ENCODE assay signal across 1 cellular context in genomic region chr1:111507411-111508201, GRCh38.
TF ChIP-seq lines count a peak whose summit lies in the region.

No MANE protein-coding gene starts in this region.

TF ChIP-seq in K562, 482 proteins besides CTCF, POLR2A, EP300 and RAD21 (continued from another document and continues in another):
- TF ChIP-seq ID3 (CRISPR knock-in tag; IDR thresholded peaks at IDR 0.05) = no peak
- peak; percentile 86 for TF ChIP-seq ID3 (tag; IDR thresholded peaks at IDR 0.05)
- TF ChIP-seq BACH1 (tag; IDR thresholded peaks at IDR 0.05) = peak; percentile 40; the same call in 1 of the 2 replicates
- TF ChIP-seq GATAD2A (IDR thresholded peaks at IDR 0.05) = no peak
- TF ChIP-seq SIN3A (IDR thresholded peaks at IDR 0.05; ENCODE audit: borderline replicate concordance in 2 of 2, control insufficient read depth in 1 of 2, low read depth in 2 of 2, low read length in 2 of 2) = 0 out of 4 replicates have a peak, but pooled peaks of 1 of the 2 experiments have one; percentile 26
- TF ChIP-seq ZNF449 (CRISPR knock-in tag; IDR thresholded peaks at IDR 0.05) = no peak
- TF ChIP-seq NCOR1 (IDR thresholded peaks at IDR 0.05) = peak; percentile 11; the same call in 1 of the 2 replicates
- no peak for TF ChIP-seq PTBP1 (IDR thresholded peaks at IDR 0.05; ENCODE audit: low read depth, low read length)
- TF ChIP-seq THRA (IDR thresholded peaks at IDR 0.05) = no peak
- peak; percentile 22; the same call in 1 of the 2 replicates for TF ChIP-seq SMARCA5 (IDR thresholded peaks at IDR 0.05)
- peak; percentile 65 for TF ChIP-seq PHF20 (IDR thresholded peaks at IDR 0.05; ENCODE audit: partially characterized antibody)
- TF ChIP-seq ZNF592 (IDR thresholded peaks at IDR 0.05) = peak; percentile 88
- TF ChIP-seq HBP1 (CRISPR knock-in tag; IDR thresholded peaks at IDR 0.05) = no peak
- TF ChIP-seq ZBTB26 (CRISPR knock-in tag; IDR thresholded peaks at IDR 0.05) = no peak
- no peak for TF ChIP-seq ARID2 (IDR thresholded peaks at IDR 0.05)
- peak; percentile 79 for TF ChIP-seq RB1 (IDR thresholded peaks at IDR 0.05; ENCODE audit: low read depth)
- 0 out of 2 replicates have a peak, but pooled peaks have one; percentile 18 for TF ChIP-seq ZNF41 (CRISPR knock-in tag; conservative IDR thresholded peaks at IDR 0.05)
- TF ChIP-seq CREM (IDR thresholded peaks at IDR 0.05; ENCODE audit: low read depth) = no peak
- no peak for TF ChIP-seq HOMEZ (CRISPR knock-in tag; IDR thresholded peaks at IDR 0.05)
- TF ChIP-seq HMG20B (CRISPR knock-in tag; IDR thresholded peaks at IDR 0.05) = no peak
- no peak for TF ChIP-seq NCOA4 (IDR thresholded peaks at IDR 0.05; ENCODE audit: partially characterized antibody)
- TF ChIP-seq ZBTB43 (CRISPR knock-in tag; IDR thresholded peaks at IDR 0.05) = 0 out of 2 replicates have a peak, but pooled peaks have one; percentile 31
- peak in 1 of 2 experiments; percentile 81 for TF ChIP-seq MAZ (CRISPR knock-in tag; conservative IDR thresholded peaks at IDR 0.05 in 1 of 2, IDR thresholded peaks at IDR 0.05 in 1 of 2)
- TF ChIP-seq MXI1 (IDR thresholded peaks at IDR 0.05; ENCODE audit: low read depth, low read length) = no peak
- no peak for TF ChIP-seq KAT2B (IDR thresholded peaks at IDR 0.05; ENCODE audit: low read depth, low read length)
- TF ChIP-seq MAFK (IDR thresholded peaks at IDR 0.05; ENCODE audit: low read length) = peak; percentile 8; the same call in 1 of the 2 replicates
- TF ChIP-seq MEF2A (IDR thresholded peaks at IDR 0.05; ENCODE audit: control insufficient read depth, low read depth, low read length) = no peak
- no peak for TF ChIP-seq PRPF4 (IDR thresholded peaks at IDR 0.05; ENCODE audit: insufficient read depth, low read depth, low read length, poor library complexity, severe bottlenecking)
- peak; percentile 69; the same call in 1 of the 2 replicates for TF ChIP-seq ETS1 (conservative IDR thresholded peaks at IDR 0.05; ENCODE audit: control insufficient read depth, low read depth, low read length)
- TF ChIP-seq CHD2 (IDR thresholded peaks at IDR 0.05; ENCODE audit: low read depth, low read length) = peak; percentile 31; the same call in 1 of the 2 replicates
- no peak for TF ChIP-seq ILK (tag; IDR thresholded peaks at IDR 0.05; ENCODE audit: borderline replicate concordance, low read depth)
- TF ChIP-seq ZFP30 (CRISPR knock-in tag; IDR thresholded peaks at IDR 0.05; ENCODE audit: borderline replicate concordance) = no peak
- no peak for TF ChIP-seq SUPT5H (IDR thresholded peaks at IDR 0.05)
- TF ChIP-seq RFX7 (CRISPR knock-in tag; IDR thresholded peaks at IDR 0.05) = no peak
- TF ChIP-seq JUNB (CRISPR knock-in tag; conservative IDR thresholded peaks at IDR 0.05) = no peak
- no peak for TF ChIP-seq HES1 (IDR thresholded peaks at IDR 0.05; ENCODE audit: low read depth)
- peak in 1 of 2 experiments; percentile 63; a peak in 2 of 4 replicates for TF ChIP-seq ZNF639 (CRISPR knock-in tag; conservative IDR thresholded peaks at IDR 0.05 in 1 of 2, IDR thresholded peaks at IDR 0.05 in 1 of 2)
- TF ChIP-seq SAP30 (IDR thresholded peaks at IDR 0.05; ENCODE audit: borderline replicate concordance, insufficient read depth, low read depth, low read length, poor library complexity, severe bottlenecking) = no peak
- no peak for TF ChIP-seq MCM5 (IDR thresholded peaks at IDR 0.05; ENCODE audit: low read depth)
- no peak for TF ChIP-seq CC2D1A (IDR thresholded peaks at IDR 0.05)
- TF ChIP-seq ATF4 (CRISPR knock-in tag; IDR thresholded peaks at IDR 0.05) = peak; percentile 52; the same call in 1 of the 2 replicates
- no peak for TF ChIP-seq ZNF436 (CRISPR knock-in tag; IDR thresholded peaks at IDR 0.05)
- no peak for TF ChIP-seq SRSF3 (IDR thresholded peaks at IDR 0.05; ENCODE audit: insufficient read depth, low read length)
- TF ChIP-seq ARID1B (IDR thresholded peaks at IDR 0.05) = peak; percentile 35; the same call in 1 of the 2 replicates
- 0 out of 2 replicates have a peak, but pooled peaks have one; percentile 72 for TF ChIP-seq ZKSCAN1 (IDR thresholded peaks at IDR 0.05; ENCODE audit: low read depth, low read length)
- peak; percentile 94; the same call in 1 of the 2 replicates for TF ChIP-seq KAT7 (CRISPR knock-in tag; IDR thresholded peaks at IDR 0.05; ENCODE audit: borderline replicate concordance)
- TF ChIP-seq MYC (IDR thresholded peaks at IDR 0.05; ENCODE audit: low read depth, low read length) = peak; percentile 63; the same call in 1 of the 2 replicates
- TF ChIP-seq MYC (CRISPR knock-in tag; IDR thresholded peaks at IDR 0.05; ENCODE audit: borderline replicate concordance, low read depth) = no peak
- TF ChIP-seq ZNF551 (CRISPR knock-in tag; IDR thresholded peaks at IDR 0.05) = no peak
